Comparison of ENCODE assay signal across 13 cellular contexts in genomic region chr13:34805347-34805746, GRCh38.
DNase-seq lines count a peak whose midpoint lies in the region; ATAC-seq and TF ChIP-seq lines count a peak whose summit lies in the region.
"Had no signal": no experiment of that assay in that cellular context is flagged by ENCODE, and none has a peak within 500 bp of the region (broad histone marks: within the 10 kb centered on the region; RNA-seq: fewer than 3 reads in every experiment).

No MANE protein-coding gene starts in this region.

- peaks cover 3% of the 10 kb centered on the region for H3K4me1 ChIP-seq in mesenchymal stem cell (ENCODE audit: control insufficient read depth, insufficient read depth, low read depth, low read length)
- H3K4me1 ChIP-seq: HAP-1 had no signal

- H3K36me3 ChIP-seq in mesenchymal stem cell (ENCODE audit: control insufficient read depth in 1 of 2, insufficient read depth in 2 of 2, low read depth in 1 of 2, low read length in 2 of 2): no peaks in the 10 kb centered on the region
- H3K36me3 ChIP-seq: HAP-1 had no signal

- H3K14ac ChIP-seq in mesenchymal stem cell (ENCODE audit: low read length in 2 of 2): no peak overlapping the region

- H2BK120ac ChIP-seq in mesenchymal stem cell (ENCODE audit: low read depth, low read length): no peak overlapping the region

- H3K9me3 ChIP-seq in mesenchymal stem cell (ENCODE audit: control insufficient read depth, low read length): peaks cover 3% of the 10 kb centered on the region
- H3K9me3 ChIP-seq: HAP-1 had no signal

- no peak overlapping the region for H3K27ac ChIP-seq in mesenchymal stem cell (ENCODE audit: low read length, poor library complexity, severe bottlenecking)

- TF ChIP-seq CTCF in GM10266 (IDR thresholded peaks at IDR 0.05; ENCODE audit: control insufficient read depth, insufficient read depth, low read depth, missing control alignments): no peak

- H4K91ac ChIP-seq in mesenchymal stem cell (ENCODE audit: low read length): no peak overlapping the region

- H2BK12ac ChIP-seq in mesenchymal stem cell (ENCODE audit: low read length in 2 of 2): no peak overlapping the region

- 94% methylated on average over 1 of the region's 1 CpG for WGBS in mesenchymal stem cell

- H2AFZ ChIP-seq in mesenchymal stem cell (ENCODE audit: low read depth, low read length): no peak overlapping the region

- H3K18ac ChIP-seq in mesenchymal stem cell (ENCODE audit: low read depth in 1 of 2, low read length in 2 of 2): no peak overlapping the region

- H3K9ac ChIP-seq in mesenchymal stem cell (ENCODE audit: low read length): no peak overlapping the region

- no peak overlapping the region for H3K4me2 ChIP-seq in mesenchymal stem cell (ENCODE audit: low read length, poor library complexity, severe bottlenecking)

- no peaks in the 10 kb centered on the region for H3K27me3 ChIP-seq in mesenchymal stem cell (ENCODE audit: control insufficient read depth in 1 of 2, insufficient read depth in 1 of 2, low read length in 2 of 2)

- H2BK5ac ChIP-seq in mesenchymal stem cell (ENCODE audit: low read depth, low read length, poor library complexity, severe bottlenecking): no peak overlapping the region

- H2BK15ac ChIP-seq in mesenchymal stem cell (ENCODE audit: low read depth, poor library complexity, severe bottlenecking): no peak overlapping the region

- no peak overlapping the region for H3K4ac ChIP-seq in mesenchymal stem cell (ENCODE audit: low read depth in 1 of 2, low read length in 2 of 2)

- peak overlapping the region; percentile 71 for H2AK5ac ChIP-seq in mesenchymal stem cell (ENCODE audit: low read length, severe bottlenecking)

- no peak for ATAC-seq in HG02642 (IDR thresholded peaks at IDR 0.05; ENCODE audit: poor library complexity, unreplicated experiment)

- DNase-seq in ELR (ENCODE audit: low read depth): peak; percentile 1
- peak; percentile 4 for DNase-seq in T1000 (lab: John Stamatoyannopoulos, UW)
- no peak for DNase-seq in mesenchymal stem cell
- DNase-seq in GM10266 (ENCODE audit: extremely low spot score): no peak
- DNase-seq in activated CD4-positive, CD25-positive, alpha-beta regulatory T cell (lab: John Stamatoyannopoulos, UW): no peak
- DNase-seq in stimulated activated CD4-positive, alpha-beta T cell treated with anti-CD3 and anti-CD28 coated beads, Interleukin-15, amount 100 ng/mL, for 24 hours: no peak
- DNase-seq: C1 segment of cervical spinal cord; Calu3; CD4-positive, alpha-beta T cell; DMS 273 treated with DMSO at 0.1 percent for 48 hours; GDM1 had no signal

- no peaks in the 10 kb centered on the region for H3K79me1 ChIP-seq in mesenchymal stem cell (replicated peaks; ENCODE audit: low read length, poor library complexity, severe bottlenecking)

- no peak overlapping the region for H3K4me3 ChIP-seq in mesenchymal stem cell (ENCODE audit: insufficient read depth in 1 of 2, low read depth in 1 of 2, low read length in 2 of 2)
- H3K4me3 ChIP-seq: HAP-1 had no signal

- H4K8ac ChIP-seq in mesenchymal stem cell (ENCODE audit: low read length): no peak overlapping the region

- H3K23ac ChIP-seq in mesenchymal stem cell (ENCODE audit: low read length in 2 of 2): no peak overlapping the region

Comparison
In these comparisons a context has a peak if more than half of its experiments do, and no peak if none do; other contexts are left out.
1. DNase-seq: peak in ELR (single experiment) and T1000 (single experiment); none in mesenchymal stem cell (single experiment), GM10266 (single experiment), activated CD4-positive, CD25-positive, alpha-beta regulatory T cell (0 of 4) and stimulated activated CD4-positive, alpha-beta T cell treated with anti-CD3 and anti-CD28 coated beads, Interleukin-15, amount 100 ng/mL, for 24 hours (single experiment).